ENCODE assay signal across 1 cellular context in the genomic region with DNA sequence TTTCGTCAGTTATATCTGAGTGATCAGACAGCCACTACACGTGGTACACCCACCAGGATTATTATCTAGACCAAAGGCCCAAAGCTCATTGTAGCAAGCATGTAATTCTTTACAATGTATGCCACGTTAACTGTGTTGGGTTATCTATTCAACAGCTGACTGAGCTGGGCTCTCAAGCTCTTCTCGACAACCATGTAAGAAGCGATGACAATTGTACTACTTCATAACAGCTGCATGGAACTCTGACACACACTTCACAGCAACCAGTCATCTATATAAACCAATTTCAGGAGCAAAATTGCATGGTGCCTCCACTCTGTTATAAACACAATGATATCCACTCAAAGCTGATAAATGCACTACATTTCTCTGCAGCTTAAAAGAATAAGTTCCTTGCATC.
TF ChIP-seq lines count a peak whose summit lies in the region.

No MANE protein-coding gene starts in this region.

TF ChIP-seq in neural cell, 6 proteins besides CTCF, POLR2A, EP300 and RAD21:
- TF ChIP-seq EZH2 (IDR thresholded peaks at IDR 0.05; ENCODE audit: borderline replicate concordance, insufficient read depth, low read length, poor library complexity, severe bottlenecking) (no peak), POLR2AphosphoS5 (IDR thresholded peaks at IDR 0.05) (peak; percentile 81)
